Comparison of ENCODE assay signal across 2 cellular contexts in genomic region chr1:199297901-199298300, GRCh38.
TF ChIP-seq lines count a peak whose summit lies in the region.

No MANE protein-coding gene starts in this region.

TF ChIP-seq in HCT116, 20 proteins besides CTCF, POLR2A, EP300 and RAD21 (continued from another document):
- TF ChIP-seq, protein P1, sequence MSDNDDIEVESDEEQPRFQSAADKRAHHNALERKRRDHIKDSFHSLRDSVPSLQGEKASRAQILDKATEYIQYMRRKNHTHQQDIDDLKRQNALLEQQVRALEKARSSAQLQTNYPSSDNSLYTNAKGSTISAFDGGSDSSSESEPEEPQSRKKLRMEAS (IDR thresholded peaks at IDR 0.05), result no peak
- no peak for TF ChIP-seq CEBPB (IDR thresholded peaks at IDR 0.05; ENCODE audit: low read depth)
- TF ChIP-seq ZNF274 (IDR thresholded peaks at IDR 0.05; ENCODE audit: low read depth, low read length), result no peak
- no peak for TF ChIP-seq ZFX (IDR thresholded peaks at IDR 0.05)
- no peak for TF ChIP-seq EGR1 (IDR thresholded peaks at IDR 0.05; ENCODE audit: low read depth)
- TF ChIP-seq SRF (IDR thresholded peaks at IDR 0.05; ENCODE audit: low read depth), result no peak
- no peak for TF ChIP-seq YY1 (IDR thresholded peaks at IDR 0.05; ENCODE audit: extremely low read depth, insufficient replicate concordance, low read depth, low read length)
- no peak for TF ChIP-seq ELF1 (IDR thresholded peaks at IDR 0.05; ENCODE audit: borderline replicate concordance, low read depth)
- TF ChIP-seq JUND (IDR thresholded peaks at IDR 0.05), result no peak
- no peak for TF ChIP-seq FOSL1 (IDR thresholded peaks at IDR 0.05; ENCODE audit: low read depth)
- no peak for TF ChIP-seq TCF7L2 (IDR thresholded peaks at IDR 0.05; ENCODE audit: borderline replicate concordance, extremely low read depth, insufficient read depth, insufficient read length)
- no peak for TF ChIP-seq ZBTB33 (IDR thresholded peaks at IDR 0.05; ENCODE audit: extremely low read depth, insufficient replicate concordance, low read length)
- TF ChIP-seq, protein P2, sequence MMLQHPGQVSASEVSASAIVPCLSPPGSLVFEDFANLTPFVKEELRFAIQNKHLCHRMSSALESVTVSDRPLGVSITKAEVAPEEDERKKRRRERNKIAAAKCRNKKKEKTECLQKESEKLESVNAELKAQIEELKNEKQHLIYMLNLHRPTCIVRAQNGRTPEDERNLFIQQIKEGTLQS (IDR thresholded peaks at IDR 0.05), result no peak
TF ChIP-seq in HCT116: peak in this region for 0.

TF ChIP-seq in endothelial cell of umbilical vein, 7 proteins besides CTCF, POLR2A, EP300 and RAD21 (continued from another document):
- no peak for TF ChIP-seq EZH2 (IDR thresholded peaks at IDR 0.05; ENCODE audit: borderline replicate concordance, low read depth, low read length, severe bottlenecking)
- TF ChIP-seq, protein P1 (IDR thresholded peaks at IDR 0.05; ENCODE audit: insufficient read depth, insufficient read length), result no peak
